8 cellular contexts compared by ENCODE assay signal in genomic region chr12:131949431-131950181, GRCh38. TPM values are rescaled to one million over a fixed set of nuclear protein-coding genes. Genes with fewer than 3 reads are reported as not detected.
DNase-seq lines count a peak whose midpoint lies in the region; FAIRE-seq and TF ChIP-seq lines count a peak whose summit lies in the region.

Gene EP400, plus strand, starts transcription at chr12:131949942. Its CDS starts 10,678 bp downstream, at chr12:131960620.

- peak within 1 kb of the TSS; percentile 80 to 91 (median 85) for H3K27ac ChIP-seq in stomach

- no peak for TF ChIP-seq EP300 in stomach (IDR thresholded peaks at IDR 0.05)

- TF ChIP-seq POLR2A in H54 (IDR thresholded peaks at IDR 0.05; ENCODE audit: low read depth, low read length) (peak; percentile 74), stomach (IDR thresholded peaks at IDR 0.05) (no peak)

- intact Hi-C loops in stomach (cut with DNase I; ENCODE audit: low total_unique reads): no loop called here

- peak; percentile 90 for DNase-seq in ELF-1 (ENCODE audit: low read depth, low spot score)
- peak; percentile 93 for DNase-seq in H54 (ENCODE audit: insufficient read length, low spot score)
- peak; percentile 88 for DNase-seq in M059J (ENCODE audit: low read depth)
- DNase-seq in SHP77 (lab: John Stamatoyannopoulos, UW): peak; percentile 94 to 95
- DNase-seq in activated effector memory CD4-positive, alpha-beta T cell treated with Interleukin-2 at 50 U/mL for 16 hours: peak; percentile 94
- peak; percentile 86 for DNase-seq in fibroblast of the conjunctiva (ENCODE audit: low read depth)
- DNase-seq in neural crest cell (ENCODE audit: low read depth, low spot score): peak; percentile 86
- peak; percentile 98 for DNase-seq in stomach

- no peaks in the 10 kb centered on the region for H3K27me3 Mint-ChIP-seq in neural crest cell (ENCODE audit: low read depth)

- H3K4me3 Mint-ChIP-seq in neural crest cell: peak within 1 kb of the TSS; percentile 93

- WGBS in stomach, 5 donors: 2 to 9% (median 3%) methylated on average over 8 to 97 of the region's 97 CpGs

- peak within 1 kb of the TSS; percentile 92 for H3K27ac Mint-ChIP-seq in neural crest cell (ENCODE audit: unreplicated experiment)

- no peaks in the 10 kb centered on the region for H3K27me3 ChIP-seq in stomach

- H3K4me1 ChIP-seq in stomach: peaks cover 15 to 51% (median 43%) of the 10 kb centered on the region in 4 donors

- peaks cover 12% of the 10 kb centered on the region for H3K4me1 Mint-ChIP-seq in neural crest cell

- no peaks in the 10 kb centered on the region for H3K9me3 Mint-ChIP-seq in neural crest cell

- H3K36me3 ChIP-seq in stomach: peaks cover 2 to 8% (median 5%) of the 10 kb centered on the region in 4 donors

- peaks cover 3% of the 10 kb centered on the region for H3K36me3 Mint-ChIP-seq in neural crest cell (ENCODE audit: low read depth)

- TF ChIP-seq CTCF in neural crest cell (conservative IDR thresholded peaks at IDR 0.05) (peak; percentile 61), stomach (IDR thresholded peaks at IDR 0.05) (peak in 3 of 7 experiments; percentile 27 to 77 (median 59))

- no peak for FAIRE-seq in H54 (lab: Jason Lieb, UNC)

- H3K9me3 ChIP-seq in stomach: no peaks in the 10 kb centered on the region

- peak within 1 kb of the TSS; percentile 91 to 100 (median 96) for H3K4me3 ChIP-seq in stomach

RNA-seq across cellular contexts. Expression of gene EP400, which starts in this region (rescaled TPM):
- total RNA-seq in M059J (2014; rRNA removed; shearing (Covaris generic)): 3.3 and 8.0 TPM in 2 replicates
- 73.4 and 75.6 TPM in 2 replicates for total RNA-seq in neural crest cell
- total RNA-seq in stomach: 10 to 100 TPM; 21.3 to 39.8 (median 24.5) TPM
- polyA plus RNA-seq in stomach: 10 to 100 TPM in 1 of 3 donors, 1 to 10 TPM in 2; 5.2 to 12.0 (median 6.4) TPM

Comparison
In these comparisons a context has a peak if more than half of its experiments do, and no peak if none do; other contexts are left out.
1. Peak in every context shown above with its lines: DNase-seq, H3K4me3 ChIP-seq and H3K27ac ChIP-seq.